Comparison of ENCODE assay signal across 2 cellular contexts in genomic region chr1:25517476-25518394, GRCh38.
TF ChIP-seq lines count a peak whose summit lies in the region.

No MANE protein-coding gene starts in this region.

TF ChIP-seq in GM23338, 12 proteins besides CTCF, POLR2A, EP300 and RAD21:
- TF ChIP-seq STAT1 (IDR thresholded peaks at IDR 0.05; ENCODE audit: unreplicated experiment) (no peak), POLR2AphosphoS5 (IDR thresholded peaks at IDR 0.05; ENCODE audit: low read depth) (peak; percentile 29; the same call in 1 of the 2 replicates)

TF ChIP-seq in K562, 482 proteins besides CTCF, POLR2A, EP300 and RAD21 (continues in another document):
- TF ChIP-seq ARHGAP35 (IDR thresholded peaks at IDR 0.05; ENCODE audit: partially characterized antibody), result no peak
- no peak for TF ChIP-seq ILF3 (IDR thresholded peaks at IDR 0.05; ENCODE audit: borderline replicate concordance)
- TF ChIP-seq TOE1 (IDR thresholded peaks at IDR 0.05; ENCODE audit: borderline replicate concordance), result no peak
- TF ChIP-seq TOE1 (CRISPR knock-in tag; IDR thresholded peaks at IDR 0.05; ENCODE audit: borderline replicate concordance, low read depth), result no peak
- TF ChIP-seq CHCHD3 (CRISPR knock-in tag; IDR thresholded peaks at IDR 0.05), result no peak
- TF ChIP-seq, protein P1, sequence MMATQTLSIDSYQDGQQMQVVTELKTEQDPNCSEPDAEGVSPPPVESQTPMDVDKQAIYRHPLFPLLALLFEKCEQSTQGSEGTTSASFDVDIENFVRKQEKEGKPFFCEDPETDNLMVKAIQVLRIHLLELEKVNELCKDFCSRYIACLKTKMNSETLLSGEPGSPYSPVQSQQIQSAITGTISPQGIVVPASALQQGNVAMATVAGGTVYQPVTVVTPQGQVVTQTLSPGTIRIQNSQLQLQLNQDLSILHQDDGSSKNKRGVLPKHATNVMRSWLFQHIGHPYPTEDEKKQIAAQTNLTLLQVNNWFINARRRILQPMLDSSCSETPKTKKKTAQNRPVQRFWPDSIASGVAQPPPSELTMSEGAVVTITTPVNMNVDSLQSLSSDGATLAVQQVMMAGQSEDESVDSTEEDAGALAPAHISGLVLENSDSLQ (IDR thresholded peaks at IDR 0.05), result peak; percentile 18; the same call in 1 of the 2 replicates
- TF ChIP-seq GATA2 (CRISPR knock-in tag; IDR thresholded peaks at IDR 0.05), result no peak
- no peak for TF ChIP-seq TCF7 (IDR thresholded peaks at IDR 0.05; ENCODE audit: borderline replicate concordance)
- TF ChIP-seq, protein P2, sequence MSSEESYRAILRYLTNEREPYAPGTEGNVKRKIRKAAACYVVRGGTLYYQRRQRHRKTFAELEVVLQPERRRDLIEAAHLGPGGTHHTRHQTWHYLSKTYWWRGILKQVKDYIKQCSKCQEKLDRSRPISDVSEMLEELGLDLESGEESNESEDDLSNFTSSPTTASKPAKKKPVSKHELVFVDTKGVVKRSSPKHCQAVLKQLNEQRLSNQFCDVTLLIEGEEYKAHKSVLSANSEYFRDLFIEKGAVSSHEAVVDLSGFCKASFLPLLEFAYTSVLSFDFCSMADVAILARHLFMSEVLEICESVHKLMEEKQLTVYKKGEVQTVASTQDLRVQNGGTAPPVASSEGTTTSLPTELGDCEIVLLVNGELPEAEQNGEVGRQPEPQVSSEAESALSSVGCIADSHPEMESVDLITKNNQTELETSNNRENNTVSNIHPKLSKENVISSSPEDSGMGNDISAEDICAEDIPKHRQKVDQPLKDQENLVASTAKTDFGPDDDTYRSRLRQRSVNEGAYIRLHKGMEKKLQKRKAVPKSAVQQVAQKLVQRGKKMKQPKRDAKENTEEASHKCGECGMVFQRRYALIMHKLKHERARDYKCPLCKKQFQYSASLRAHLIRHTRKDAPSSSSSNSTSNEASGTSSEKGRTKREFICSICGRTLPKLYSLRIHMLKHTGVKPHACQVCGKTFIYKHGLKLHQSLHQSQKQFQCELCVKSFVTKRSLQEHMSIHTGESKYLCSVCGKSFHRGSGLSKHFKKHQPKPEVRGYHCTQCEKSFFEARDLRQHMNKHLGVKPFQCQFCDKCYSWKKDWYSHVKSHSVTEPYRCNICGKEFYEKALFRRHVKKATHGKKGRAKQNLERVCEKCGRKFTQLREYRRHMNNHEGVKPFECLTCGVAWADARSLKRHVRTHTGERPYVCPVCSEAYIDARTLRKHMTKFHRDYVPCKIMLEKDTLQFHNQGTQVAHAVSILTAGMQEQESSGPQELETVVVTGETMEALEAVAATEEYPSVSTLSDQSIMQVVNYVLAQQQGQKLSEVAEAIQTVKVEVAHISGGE (CRISPR knock-in tag; IDR thresholded peaks at IDR 0.05), result no peak
- TF ChIP-seq ZNF395 (CRISPR knock-in tag; IDR thresholded peaks at IDR 0.05), result no peak
- TF ChIP-seq ZNF124 (CRISPR knock-in tag; IDR thresholded peaks at IDR 0.05), result no peak
- TF ChIP-seq BRF1 (IDR thresholded peaks at IDR 0.05; ENCODE audit: borderline replicate concordance, extremely low read depth, insufficient read length), result no peak
- TF ChIP-seq PRMT5 (CRISPR knock-in tag; IDR thresholded peaks at IDR 0.05), result no peak
- TF ChIP-seq U2AF1 (optimal IDR thresholded peaks at IDR 0.05; ENCODE audit: low read depth, low read length), result no peak
- no peak for TF ChIP-seq SOX6 (IDR thresholded peaks at IDR 0.05)
- TF ChIP-seq ZFX (CRISPR knock-in tag; IDR thresholded peaks at IDR 0.05), result no peak
- no peak for TF ChIP-seq ELF4 (CRISPR knock-in tag; IDR thresholded peaks at IDR 0.05)
- no peak for TF ChIP-seq TCF3 (CRISPR knock-in tag; IDR thresholded peaks at IDR 0.05)
- no peak for TF ChIP-seq SNIP1 (IDR thresholded peaks at IDR 0.05; ENCODE audit: low read depth)
- no peak for TF ChIP-seq DDX20 (tag; IDR thresholded peaks at IDR 0.05; ENCODE audit: low read depth)
- TF ChIP-seq, protein P3, sequence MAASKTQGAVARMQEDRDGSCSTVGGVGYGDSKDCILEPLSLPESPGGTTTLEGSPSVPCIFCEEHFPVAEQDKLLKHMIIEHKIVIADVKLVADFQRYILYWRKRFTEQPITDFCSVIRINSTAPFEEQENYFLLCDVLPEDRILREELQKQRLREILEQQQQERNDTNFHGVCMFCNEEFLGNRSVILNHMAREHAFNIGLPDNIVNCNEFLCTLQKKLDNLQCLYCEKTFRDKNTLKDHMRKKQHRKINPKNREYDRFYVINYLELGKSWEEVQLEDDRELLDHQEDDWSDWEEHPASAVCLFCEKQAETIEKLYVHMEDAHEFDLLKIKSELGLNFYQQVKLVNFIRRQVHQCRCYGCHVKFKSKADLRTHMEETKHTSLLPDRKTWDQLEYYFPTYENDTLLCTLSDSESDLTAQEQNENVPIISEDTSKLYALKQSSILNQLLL (CRISPR knock-in tag; IDR thresholded peaks at IDR 0.05; ENCODE audit: borderline replicate concordance), result no peak
- TF ChIP-seq, protein P4, sequence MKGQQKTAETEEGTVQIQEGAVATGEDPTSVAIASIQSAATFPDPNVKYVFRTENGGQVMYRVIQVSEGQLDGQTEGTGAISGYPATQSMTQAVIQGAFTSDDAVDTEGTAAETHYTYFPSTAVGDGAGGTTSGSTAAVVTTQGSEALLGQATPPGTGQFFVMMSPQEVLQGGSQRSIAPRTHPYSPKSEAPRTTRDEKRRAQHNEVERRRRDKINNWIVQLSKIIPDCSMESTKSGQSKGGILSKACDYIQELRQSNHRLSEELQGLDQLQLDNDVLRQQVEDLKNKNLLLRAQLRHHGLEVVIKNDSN (CRISPR knock-in tag; IDR thresholded peaks at IDR 0.05), result peak; percentile 76
- no peak for TF ChIP-seq XRCC4 (IDR thresholded peaks at IDR 0.05; ENCODE audit: extremely low read depth, insufficient read depth, insufficient read length)
- no peak for TF ChIP-seq NFATC3 (IDR thresholded peaks at IDR 0.05)
- peak; percentile 42; the same call in 1 of the 2 replicates for TF ChIP-seq EGR1 (conservative IDR thresholded peaks at IDR 0.05)
- TF ChIP-seq ZFP36 (IDR thresholded peaks at IDR 0.05; ENCODE audit: low read depth, low read length, partially characterized antibody), result no peak
- peak; percentile 61 to 62; a peak in 3 of 4 replicates for TF ChIP-seq MNT (conservative IDR thresholded peaks at IDR 0.05)
- no peak for TF ChIP-seq ZNF589 (CRISPR knock-in tag; IDR thresholded peaks at IDR 0.05; ENCODE audit: low read depth)
- no peak for TF ChIP-seq RBM22 (IDR thresholded peaks at IDR 0.05; ENCODE audit: low read depth, low read length, poor library complexity, severe bottlenecking)
- TF ChIP-seq NR2C2 (CRISPR knock-in tag; IDR thresholded peaks at IDR 0.05), result peak; percentile 78; the same call in 1 of the 2 replicates
- peak; percentile 49; the same call in 1 of the 2 replicates for TF ChIP-seq NR2C2 (tag; IDR thresholded peaks at IDR 0.05)
- TF ChIP-seq CC2D1A (IDR thresholded peaks at IDR 0.05), result 0 out of 2 replicates have a peak, but pooled peaks have one; percentile 45
- TF ChIP-seq, protein P5, sequence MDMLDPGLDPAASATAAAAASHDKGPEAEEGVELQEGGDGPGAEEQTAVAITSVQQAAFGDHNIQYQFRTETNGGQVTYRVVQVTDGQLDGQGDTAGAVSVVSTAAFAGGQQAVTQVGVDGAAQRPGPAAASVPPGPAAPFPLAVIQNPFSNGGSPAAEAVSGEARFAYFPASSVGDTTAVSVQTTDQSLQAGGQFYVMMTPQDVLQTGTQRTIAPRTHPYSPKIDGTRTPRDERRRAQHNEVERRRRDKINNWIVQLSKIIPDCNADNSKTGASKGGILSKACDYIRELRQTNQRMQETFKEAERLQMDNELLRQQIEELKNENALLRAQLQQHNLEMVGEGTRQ (CRISPR knock-in tag; IDR thresholded peaks at IDR 0.05), result peak; percentile 65
- no peak for TF ChIP-seq ZNF324 (CRISPR knock-in tag; IDR thresholded peaks at IDR 0.05)
- TF ChIP-seq RBM17 (IDR thresholded peaks at IDR 0.05; ENCODE audit: borderline replicate concordance, low read depth, low read length), result no peak
- TF ChIP-seq ZC3H8 (IDR thresholded peaks at IDR 0.05), result no peak
- no peak for TF ChIP-seq SAFB (IDR thresholded peaks at IDR 0.05; ENCODE audit: borderline replicate concordance, low read depth, low read length)
- TF ChIP-seq STAT5A (IDR thresholded peaks at IDR 0.05; ENCODE audit: borderline replicate concordance, low read length), result no peak
- TF ChIP-seq, protein P6, sequence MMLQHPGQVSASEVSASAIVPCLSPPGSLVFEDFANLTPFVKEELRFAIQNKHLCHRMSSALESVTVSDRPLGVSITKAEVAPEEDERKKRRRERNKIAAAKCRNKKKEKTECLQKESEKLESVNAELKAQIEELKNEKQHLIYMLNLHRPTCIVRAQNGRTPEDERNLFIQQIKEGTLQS (IDR thresholded peaks at IDR 0.05), result 0 out of 2 replicates have a peak, but pooled peaks have one; percentile 17
- TF ChIP-seq, protein P6 (CRISPR knock-in tag; conservative IDR thresholded peaks at IDR 0.05), result no peak
- TF ChIP-seq, protein P7, sequence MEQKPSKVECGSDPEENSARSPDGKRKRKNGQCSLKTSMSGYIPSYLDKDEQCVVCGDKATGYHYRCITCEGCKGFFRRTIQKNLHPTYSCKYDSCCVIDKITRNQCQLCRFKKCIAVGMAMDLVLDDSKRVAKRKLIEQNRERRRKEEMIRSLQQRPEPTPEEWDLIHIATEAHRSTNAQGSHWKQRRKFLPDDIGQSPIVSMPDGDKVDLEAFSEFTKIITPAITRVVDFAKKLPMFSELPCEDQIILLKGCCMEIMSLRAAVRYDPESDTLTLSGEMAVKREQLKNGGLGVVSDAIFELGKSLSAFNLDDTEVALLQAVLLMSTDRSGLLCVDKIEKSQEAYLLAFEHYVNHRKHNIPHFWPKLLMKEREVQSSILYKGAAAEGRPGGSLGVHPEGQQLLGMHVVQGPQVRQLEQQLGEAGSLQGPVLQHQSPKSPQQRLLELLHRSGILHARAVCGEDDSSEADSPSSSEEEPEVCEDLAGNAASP (IDR thresholded peaks at IDR 0.05), result no peak
- TF ChIP-seq NFIC (IDR thresholded peaks at IDR 0.05), result peak; percentile 91
- no peak for TF ChIP-seq ZNF174 (CRISPR knock-in tag; IDR thresholded peaks at IDR 0.05)
